ENCODE assay signal across 13 cellular contexts in the genomic region with DNA sequence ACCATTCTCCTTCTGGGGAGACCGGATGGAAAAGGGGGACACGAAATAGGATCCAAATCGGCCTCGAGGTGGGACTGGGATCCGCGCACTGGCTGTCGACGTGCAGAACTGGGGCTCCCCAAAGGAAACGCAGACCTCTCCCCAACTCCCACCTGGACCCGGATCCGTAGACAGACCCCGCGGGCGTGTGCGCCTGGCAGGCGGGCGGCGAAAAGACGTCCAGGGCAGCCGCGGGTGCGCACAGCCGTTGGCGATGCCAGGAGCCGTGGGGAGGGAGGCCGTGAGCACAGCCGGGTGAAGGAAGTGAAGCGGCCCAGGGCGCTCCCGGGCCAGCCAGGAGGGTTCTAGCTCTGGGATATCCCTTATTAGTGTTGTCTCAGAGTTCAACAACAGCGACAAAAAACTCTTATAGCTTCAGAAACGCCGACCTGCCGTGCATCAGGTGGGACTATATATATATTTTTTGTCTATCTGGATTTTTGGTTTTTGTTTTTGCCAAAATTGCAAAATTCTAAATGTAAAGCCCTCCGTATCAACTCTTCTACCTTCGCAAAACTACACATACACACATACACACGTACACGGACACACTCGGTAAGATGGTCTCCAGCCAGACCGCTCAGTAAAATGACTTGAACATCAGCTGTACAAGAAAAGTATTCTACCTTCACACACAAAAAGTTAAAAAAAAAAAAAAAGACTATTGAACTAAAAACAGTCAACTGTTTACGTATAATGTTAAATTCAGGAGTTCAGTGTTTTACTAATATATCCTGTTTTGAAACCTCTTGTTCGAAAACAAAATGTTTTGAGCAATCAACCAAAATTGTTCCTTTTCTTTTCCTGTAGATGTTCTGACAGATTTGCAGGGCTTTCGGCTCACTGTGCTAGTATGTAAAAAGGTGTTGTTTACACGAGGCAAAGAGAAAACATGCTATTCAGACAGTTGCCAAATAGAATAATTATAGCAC. TPM values are rescaled to one million over a fixed set of nuclear protein-coding genes. Genes with fewer than 3 reads are reported as not detected.
DNase-seq lines count a peak whose midpoint lies in the region; ATAC-seq and TF ChIP-seq lines count a peak whose summit lies in the region.
"Had no signal": no experiment of that assay in that cellular context is flagged by ENCODE, and none has a peak within 500 bp of the region (broad histone marks: within the 10 kb centered on the region; RNA-seq: fewer than 3 reads in every experiment).

No MANE protein-coding gene starts in this region.

- CTCF ChIA-PET in CD4-positive, alpha-beta memory T cell (lab: Charles Lee; ENCODE audit: partially characterized antibody): no interaction called here

- peaks cover 57 to 60% of the 10 kb centered on the region in 2 donors for H3K27me3 Mint-ChIP-seq in CD4-positive, alpha-beta memory T cell
- H3K27me3 Mint-ChIP-seq in activated naive CD8-positive, alpha-beta T cell treated with anti-CD3 and anti-CD28 coated beads for 36 hours: peaks cover 82% of the 10 kb centered on the region
- peaks cover 89 to 94% (median 92%) of the 10 kb centered on the region in 3 donors for H3K27me3 Mint-ChIP-seq in CD14-positive monocyte (ENCODE audit: low read depth in 3 of 3)

- DNase-seq in AG08395 (ENCODE audit: low spot score): peak; percentile 1
- peak in 1 of 5 donors; percentile 18 for DNase-seq in CD4-positive, alpha-beta memory T cell
- DNase-seq in activated naive CD8-positive, alpha-beta T cell treated with anti-CD3 and anti-CD28 coated beads for 36 hours: peak; percentile 12
- DNase-seq in kidney epithelial cell (ENCODE audit: low read depth): no peak
- DNase-seq in upper lobe of right lung: no peak
- no peak for DNase-seq in NCI-H526 (lab: John Stamatoyannopoulos, UW)
- DNase-seq in CD14-positive monocyte (ENCODE audit: low spot score): no peak
- no peak for DNase-seq in mucosa of descending colon
- DNase-seq: activated CD4-positive, CD25-positive, alpha-beta regulatory T cell; Caco-2; KG1; NCI-H1694 treated with DMSO at 0.1 percent for 48 hours had no signal

- peaks cover 40% of the 10 kb centered on the region for H3K4me1 ChIP-seq in CD4-positive, alpha-beta memory T cell (ENCODE audit: insufficient read depth, low read length)
- peaks cover 23% of the 10 kb centered on the region for H3K4me1 ChIP-seq in upper lobe of right lung
- peaks cover 21% of the 10 kb centered on the region for H3K4me1 ChIP-seq in mucosa of descending colon (ENCODE audit: low read depth)

- peaks cover 86% of the 10 kb centered on the region for H3K27me3 ChIP-seq in CD4-positive, alpha-beta memory T cell (ENCODE audit: insufficient read depth, low read length)
- H3K27me3 ChIP-seq in kidney epithelial cell (ENCODE audit: control insufficient read depth, insufficient read depth, low read length): peaks cover 2% of the 10 kb centered on the region
- peaks cover 93% of the 10 kb centered on the region for H3K27me3 ChIP-seq in upper lobe of right lung

- H3K9me3 ChIP-seq in CD4-positive, alpha-beta memory T cell (ENCODE audit: control insufficient read depth in 1 of 2, low read length in 2 of 2): no peaks in the 10 kb centered on the region
- no peaks in the 10 kb centered on the region for H3K9me3 ChIP-seq in upper lobe of right lung
- no peaks in the 10 kb centered on the region for H3K9me3 ChIP-seq in mucosa of descending colon
- H3K9me3 ChIP-seq: Caco-2 had no signal

- POLR2A ChIA-PET in CD4-positive, alpha-beta memory T cell (lab: Charles Lee; ENCODE audit: partially characterized antibody): interaction anchor here (3.4 kb wide), 1 partner anchor 7 kb away, joined by 12 read pairs; a partner anchor contains a TSS

- TF ChIP-seq CTCF in kidney epithelial cell (IDR thresholded peaks at IDR 0.05; ENCODE audit: insufficient read depth, low read length, poor library complexity, severe bottlenecking) (no peak), upper lobe of right lung (IDR thresholded peaks at IDR 0.05) (no peak), CD14-positive monocyte (IDR thresholded peaks at IDR 0.05) (no peak), mucosa of descending colon (IDR thresholded peaks at IDR 0.05) (no peak)

- peak overlapping the region in 4 of 7 donors; percentile 20 to 92 (median 42) for H3K27ac Mint-ChIP-seq in CD4-positive, alpha-beta memory T cell
- no peak overlapping the region for H3K27ac Mint-ChIP-seq in activated naive CD8-positive, alpha-beta T cell treated with anti-CD3 and anti-CD28 coated beads for 36 hours
- H3K27ac Mint-ChIP-seq in CD14-positive monocyte: peak overlapping the region in 1 of 7 donors; percentile 36

- H3K27ac ChIP-seq in CD4-positive, alpha-beta memory T cell (ENCODE audit: low read depth, low read length): no peak overlapping the region
- no peak overlapping the region for H3K27ac ChIP-seq in upper lobe of right lung
- H3K27ac ChIP-seq: SJSA1 had no signal

- intact Hi-C loops in CD4-positive, alpha-beta memory T cell (cut with micrococcal nuclease): loop anchor here (10.0 kb wide), 1 partner anchor 339 kb away; a partner anchor contains a TSS
- intact Hi-C loops in upper lobe of right lung (cut with DNase I): no loop called here
- intact Hi-C loops in CD14-positive monocyte (cut with micrococcal nuclease): loop anchor here in 1 of 2 donors (10.0 kb wide), 1 partner anchor 339 kb away; a partner anchor contains a TSS
- intact Hi-C loops in mucosa of descending colon (cut with DNase I, micrococcal nuclease): no loop called here

- ATAC-seq in upper lobe of right lung: no peak
- ATAC-seq in mucosa of descending colon: no peak

- H3K36me3 Mint-ChIP-seq in CD4-positive, alpha-beta memory T cell: peaks cover 0 to 2% of the 10 kb centered on the region in 2 donors
- H3K36me3 Mint-ChIP-seq in activated naive CD8-positive, alpha-beta T cell treated with anti-CD3 and anti-CD28 coated beads for 36 hours: no peaks in the 10 kb centered on the region
- peaks cover 9 to 17% of the 10 kb centered on the region in 2 donors for H3K36me3 Mint-ChIP-seq in CD14-positive monocyte

- peaks cover 0 to 27% (median 3%) of the 10 kb centered on the region in 8 donors for H3K9me3 Mint-ChIP-seq in CD4-positive, alpha-beta memory T cell
- H3K9me3 Mint-ChIP-seq in activated naive CD8-positive, alpha-beta T cell treated with anti-CD3 and anti-CD28 coated beads for 36 hours: no peaks in the 10 kb centered on the region
- peaks cover 0 to 60% (median 20%) of the 10 kb centered on the region in 7 donors for H3K9me3 Mint-ChIP-seq in CD14-positive monocyte

- H3K4me1 Mint-ChIP-seq in CD4-positive, alpha-beta memory T cell: peaks cover 20 to 57% (median 31%) of the 10 kb centered on the region in 4 donors
- H3K4me1 Mint-ChIP-seq in activated naive CD8-positive, alpha-beta T cell treated with anti-CD3 and anti-CD28 coated beads for 36 hours: peaks cover 44% of the 10 kb centered on the region
- H3K4me1 Mint-ChIP-seq in CD14-positive monocyte: peaks cover 38% of the 10 kb centered on the region

- H3K4me3 Mint-ChIP-seq in CD4-positive, alpha-beta memory T cell: peak overlapping the region in 7 of 8 donors; percentile 3 to 71 (median 59)
- H3K4me3 Mint-ChIP-seq in activated naive CD8-positive, alpha-beta T cell treated with anti-CD3 and anti-CD28 coated beads for 36 hours: no peak overlapping the region
- peak overlapping the region in 1 of 2 donors; percentile 78 for H3K4me3 Mint-ChIP-seq in CD14-positive monocyte

- no peaks in the 10 kb centered on the region for H3K36me3 ChIP-seq in CD4-positive, alpha-beta memory T cell (ENCODE audit: insufficient read depth, low read length)
- H3K36me3 ChIP-seq in kidney epithelial cell (ENCODE audit: control insufficient read depth, insufficient read depth, low read length): peaks cover 8% of the 10 kb centered on the region
- H3K36me3 ChIP-seq in upper lobe of right lung: no peaks in the 10 kb centered on the region
- no peaks in the 10 kb centered on the region for H3K36me3 ChIP-seq in mucosa of descending colon (ENCODE audit: low read depth)
- H3K36me3 ChIP-seq: SJSA1 had no signal

- no peak overlapping the region for H3K4me3 ChIP-seq in CD4-positive, alpha-beta memory T cell (ENCODE audit: low read length in 2 of 2)
- peak overlapping the region; percentile 61 for H3K4me3 ChIP-seq in kidney epithelial cell (ENCODE audit: low read depth, low read length)
- no peak overlapping the region for H3K4me3 ChIP-seq in upper lobe of right lung
- H3K4me3 ChIP-seq in mucosa of descending colon: no peak overlapping the region
- H3K4me3 ChIP-seq: SJSA1 had no signal

RNA-seq across cellular contexts. Expression of a gene that starts 5.2 kb away (rescaled TPM):
- 10 to 100 TPM; 60.5 to 61.2 TPM for total RNA-seq in CD4-positive, alpha-beta memory T cell
- polyA plus RNA-seq in CD4-positive, alpha-beta memory T cell: 10 to 100 TPM; 52.0 to 89.4 TPM
- total RNA-seq in activated naive CD8-positive, alpha-beta T cell treated with anti-CD3 and anti-CD28 coated beads for 36 hours: 100 to 1,000 TPM; 116 to 117 TPM
- total RNA-seq in kidney epithelial cell: 43.4 and 54.5 TPM in 2 replicates
- 42.8 TPM for total RNA-seq in upper lobe of right lung
- 10 to 100 TPM; 41.1 to 57.9 TPM for polyA plus RNA-seq in CD14-positive monocyte
- 10 to 100 TPM; 35.6 to 47.2 (median 37.9) TPM for total RNA-seq in mucosa of descending colon

RNA-seq across cellular contexts. Expression of a gene that starts 6.3 kb away (rescaled TPM):
- total RNA-seq in CD4-positive, alpha-beta memory T cell: not detected
- polyA plus RNA-seq in CD4-positive, alpha-beta memory T cell: not detected
- total RNA-seq in activated naive CD8-positive, alpha-beta T cell treated with anti-CD3 and anti-CD28 coated beads for 36 hours: under 1 TPM in 1 of 2 experiments, not detected in 1; 0.30 TPM
- total RNA-seq in kidney epithelial cell (39.2 and 44.3 TPM in 2 replicates), upper lobe of right lung (not detected), mucosa of descending colon (not detected)
- polyA plus RNA-seq in CD14-positive monocyte: not detected
- total RNA-seq: Caco-2, SJSA1 had no signal

Comparison
In these comparisons a context has a peak if more than half of its experiments do, and no peak if none do; other contexts are left out.
1. DNase-seq: peak in AG08395 (single experiment) and activated naive CD8-positive, alpha-beta T cell treated with anti-CD3 and anti-CD28 coated beads for 36 hours (single experiment); none in kidney epithelial cell (single experiment), upper lobe of right lung (single experiment), NCI-H526 (0 of 2), CD14-positive monocyte (single experiment) and mucosa of descending colon (0 of 3).
2. RNA of a gene that starts 6.3 kb away (total RNA-seq): 39.2 to 44.3 TPM in kidney epithelial cell; 0.30 TPM in activated naive CD8-positive, alpha-beta T cell treated with anti-CD3 and anti-CD28 coated beads for 36 hours, not detected in CD4-positive, alpha-beta memory T cell, not detected in upper lobe of right lung (single experiment) and not detected in mucosa of descending colon; every median in the first group is over 10 times any median in the second.